Comparison of ENCODE assay signal across 1 cellular context in genomic region chr15:64443016-64443415, GRCh38.
TF ChIP-seq lines count a peak whose summit lies in the region.

No MANE protein-coding gene starts in this region.

TF ChIP-seq in HCT116, 20 proteins besides CTCF, POLR2A, EP300 and RAD21 (continued from another document):
- TF ChIP-seq REST (IDR thresholded peaks at IDR 0.05; ENCODE audit: low read depth) (no peak), YY1 (IDR thresholded peaks at IDR 0.05; ENCODE audit: extremely low read depth, insufficient replicate concordance, low read depth, low read length) (no peak), EZH2phosphoT487 (IDR thresholded peaks at IDR 0.05; ENCODE audit: borderline replicate concordance) (no peak), POLR2AphosphoS5 (IDR thresholded peaks at IDR 0.05; ENCODE audit: low read depth, low read length) (no peak), JUND (IDR thresholded peaks at IDR 0.05) (no peak)
